ENCODE assay signal across 11 cellular contexts in genomic region chr1:1355376-1355775, GRCh38. TPM values are rescaled to one million over a fixed set of nuclear protein-coding genes. Genes with fewer than 3 reads are reported as not detected.
A peak's percentile ranks its signal among the peaks of the same experiment; 100 is the strongest.
DNase-seq lines count a peak whose midpoint lies in the region; ATAC-seq, FAIRE-seq and TF ChIP-seq lines count a peak whose summit lies in the region.
"Had no signal": no experiment of that assay in that cellular context is flagged by ENCODE, and none has a peak within 500 bp of the region (broad histone marks: within the 10 kb centered on the region; RNA-seq: fewer than 3 reads in every experiment).

No MANE protein-coding gene starts in this region.

- TF ChIP-seq EP300 in A549 (IDR thresholded peaks at IDR 0.05) (no peak), GM12878 (IDR thresholded peaks at IDR 0.05; ENCODE audit: borderline replicate concordance in 1 of 2, control insufficient read depth in 1 of 2, low read depth in 2 of 2, low read length in 2 of 2) (no peak)

- H3K27ac ChIP-seq in A549 = peak overlapping the region in 1 of 2 experiments; percentile 86; a peak in 3 of 6 replicates
- no peak overlapping the region for H3K27ac ChIP-seq in HCT116 (ENCODE audit: low read depth, low read length)
- no peak overlapping the region for H3K27ac ChIP-seq in GM12878 (ENCODE audit: control insufficient read depth, insufficient read depth)
- H3K27ac ChIP-seq: epithelial cell of prostate had no signal

- H3K27me3 ChIP-seq in HCT116 (ENCODE audit: insufficient read depth, low read length) (no peaks in the 10 kb centered on the region), GM12878 (replicated peaks in 1 of 2; ENCODE audit: control insufficient read depth in 2 of 2, insufficient read depth in 2 of 2, low read length in 1 of 2) (peaks cover 0 to 3% of the 10 kb centered on the region in 2 experiments; a peak in 2 of 4 replicates)

- peak overlapping the region; percentile 85 for H3K4me2 ChIP-seq in A549
- H3K4me2 ChIP-seq in HCT116 (ENCODE audit: low read length) = peak overlapping the region; percentile 40
- H3K4me2 ChIP-seq in GM12878 (ENCODE audit: control insufficient read depth, insufficient read depth) = no peak overlapping the region

- intact Hi-C loops in HCT116 (cut with micrococcal nuclease) = no loop called here
- intact Hi-C loops in GM12878 (cut with micrococcal nuclease; ENCODE audit: unreplicated experiment) = no loop called here

- RAD21 ChIA-PET in HCT116 (lab: Charles Lee; ENCODE audit: low non-redundant PET in 1 of 2, low total read pairs in 2 of 2, uncharacterized antibody in 2 of 2, unreplicated experiment in 2 of 2) = no interaction called here
- RAD21 ChIA-PET in GM12878 (lab: Charles Lee; ENCODE audit: unreplicated experiment) = no interaction called here

- no CpG with 5 or more reads among the region's 57 CpGs for WGBS in A549 (ENCODE audit: missing lambda C conversion rate)
- 27% methylated on average over 13 of the region's 57 CpGs for WGBS in GM12878 (ENCODE audit: insufficient coverage, insufficient replicate concordance, low lambda C conversion rate, missing lambda C conversion rate)

- peak; percentile 27 to 53; a peak in 4 of 6 replicates for ATAC-seq in A549
- ATAC-seq in HCT116 = peak; percentile 18; the same call in 1 of the 2 replicates
- no peak for ATAC-seq in GM12878
- ATAC-seq in HG02759 (IDR thresholded peaks at IDR 0.05; ENCODE audit: unreplicated experiment) = no peak

- peaks cover 38% of the 10 kb centered on the region for H3K4me1 ChIP-seq in A549
- peaks cover 21 to 61% of the 10 kb centered on the region in 2 experiments for H3K4me1 ChIP-seq in HCT116 (ENCODE audit: control insufficient read depth in 1 of 2, insufficient read depth in 2 of 2, low read length in 2 of 2)
- peaks cover 5% of the 10 kb centered on the region for H3K4me1 ChIP-seq in GM12878 (ENCODE audit: control insufficient read depth, insufficient read depth, low read length)

- no peaks in the 10 kb centered on the region for H3K9me3 ChIP-seq in A549
- H3K9me3 ChIP-seq in HCT116 (ENCODE audit: control insufficient read depth in 1 of 2, insufficient read depth in 1 of 2, low read depth in 1 of 2, low read length in 2 of 2) = no peaks in the 10 kb centered on the region
- no peaks in the 10 kb centered on the region for H3K9me3 ChIP-seq in GM12878 (replicated peaks; ENCODE audit: control insufficient read depth, insufficient read depth, low read length)

- SMC1A ChIA-PET in GM12878 (lab: Charles Lee; ENCODE audit: uncharacterized antibody, unreplicated experiment) = no interaction called here

- TF ChIP-seq CTCF in A549 (IDR thresholded peaks at IDR 0.05) = no peak
- no peak for TF ChIP-seq CTCF in HCT116 (IDR thresholded peaks at IDR 0.05 in 2 of 3, conservative IDR thresholded peaks at IDR 0.05 in 1 of 3; ENCODE audit: borderline replicate concordance in 1 of 3, insufficient read depth in 1 of 3, low read depth in 2 of 3, low read length in 2 of 3)
- TF ChIP-seq CTCF in GM12878 (IDR thresholded peaks at IDR 0.05 in 2 of 3, conservative IDR thresholded peaks at IDR 0.05 in 1 of 3; ENCODE audit: control insufficient read depth in 2 of 3, extremely low read depth in 1 of 3, insufficient read depth in 1 of 3, low read depth in 3 of 3, low read length in 3 of 3) = no peak

- DNase-seq in A549 (ENCODE audit: low read depth in 1 of 2, low spot score in 1 of 2) = peak in 1 of 2 experiments; percentile 54
- DNase-seq in HCT116 (ENCODE audit: low read depth, low spot score) = no peak
- no peak for DNase-seq in GM12878 (ENCODE audit: low read depth, low spot score)
- DNase-seq in lung microvascular endothelial cell (ENCODE audit: low read depth in 2 of 2) = peak; percentile 29 to 55
- no peak for DNase-seq in NCI-H82 treated with DMSO at 0.1 percent for 48 hours (lab: John Stamatoyannopoulos, UW; ENCODE audit: unreplicated experiment)
- no peak for DNase-seq in SIG-M5 (lab: John Stamatoyannopoulos, UW)
- no peak for DNase-seq in T1000 (lab: John Stamatoyannopoulos, UW)
- DNase-seq: NCI-H2081 treated with DMSO at 0.1 percent for 48 hours had no signal

- TF ChIP-seq POLR2A in A549 (IDR thresholded peaks at IDR 0.05; ENCODE audit: low read length) (0 out of 2 replicates have a peak, but pooled peaks have one; percentile 7), HCT116 (IDR thresholded peaks at IDR 0.05; ENCODE audit: borderline replicate concordance, extremely low read depth, insufficient read depth, insufficient read length) (no peak), GM12878 (IDR thresholded peaks at IDR 0.05; ENCODE audit: low read depth, low read length) (no peak)

- H3K79me2 ChIP-seq in HCT116 (ENCODE audit: insufficient read depth, low read length) = no peaks in the 10 kb centered on the region
- H3K79me2 ChIP-seq in GM12878 (ENCODE audit: control insufficient read depth, insufficient read depth, low read length) = no peaks in the 10 kb centered on the region

- CTCF ChIA-PET in A549 (lab: Yijun Ruan, JAX) (interaction anchor here (0.7 to 1.0 kb wide), 2 partner anchors 16 to 149 kb away, joined by 3 read pairs; no protein-coding TSS in a partner anchor), HCT116 (lab: Charles Lee) (no interaction called here), GM12878 (lab: Yijun Ruan, JAX) (no interaction called here)

- H3K4me3 ChIP-seq in A549 = peak overlapping the region; percentile 33; the same call in 2 of the 3 replicates
- no peak overlapping the region for H3K4me3 ChIP-seq in HCT116 (replicated peaks in 1 of 2; ENCODE audit: low read depth in 1 of 2, low read length in 2 of 2)
- H3K4me3 ChIP-seq in GM12878 = no peak overlapping the region

- no peak overlapping the region for H3K9ac ChIP-seq in HCT116 (ENCODE audit: low read length)
- no peak overlapping the region for H3K9ac ChIP-seq in GM12878 (ENCODE audit: control insufficient read depth, insufficient read depth, low read length)

- FAIRE-seq in A549 (lab: Jason Lieb, UNC) = no peak
- no peak for FAIRE-seq in GM12878 (lab: Jason Lieb, UNC)
- FAIRE-seq: G401.6 had no signal

- no peaks in the 10 kb centered on the region for H4K20me1 ChIP-seq in HCT116 (ENCODE audit: insufficient read depth)
- no peaks in the 10 kb centered on the region for H4K20me1 ChIP-seq in GM12878 (ENCODE audit: control insufficient read depth, insufficient read depth)

- POLR2A ChIA-PET in A549 (lab: Yijun Ruan, JAX) (interaction anchor here (0.8 to 1.0 kb wide), 2 partner anchors 15 to 20 kb away, joined by 3 to 4 read pairs; partner anchors contain the start of gene AURKAIP1), HCT116 (lab: Charles Lee) (no interaction called here), GM12878 (lab: Charles Lee) (no interaction called here)

- no peaks in the 10 kb centered on the region for H3K9me2 ChIP-seq in HCT116 (ENCODE audit: insufficient read depth)

- TF ChIP-seq RAD21 in A549 (conservative IDR thresholded peaks at IDR 0.05 in 1 of 2, IDR thresholded peaks at IDR 0.05 in 1 of 2) (no peak), HCT116 (IDR thresholded peaks at IDR 0.05; ENCODE audit: low read depth) (no peak), GM12878 (IDR thresholded peaks at IDR 0.05; ENCODE audit: insufficient read depth, low read depth, low read length) (no peak)

- H3K36me3 ChIP-seq in HCT116 (ENCODE audit: control insufficient read depth in 1 of 2, insufficient read depth in 2 of 2, low read length in 2 of 2) = no peaks in the 10 kb centered on the region
- no peaks in the 10 kb centered on the region for H3K36me3 ChIP-seq in GM12878 (ENCODE audit: control insufficient read depth in 2 of 2, insufficient read depth in 2 of 2, low read length in 1 of 2)

- in situ Hi-C loops in GM12878 (cut with MboI) = no loop called here

- no TSS peak for BruUV-seq in HCT116 (replicated peaks; lab: Mats Ljungman, UMichigan)
- BruUV-seq in GM12878 (replicated peaks; lab: Mats Ljungman, UMichigan) = no TSS peak

- H2AFZ ChIP-seq in HCT116 (ENCODE audit: low read depth, low read length, poor library complexity, severe bottlenecking) = no peak overlapping the region
- H2AFZ ChIP-seq in GM12878 (ENCODE audit: control insufficient read depth, low read depth, low read length) = no peak overlapping the region

RNA-seq across cellular contexts. Expression of gene MXRA8, which starts 3.0 kb away (rescaled TPM):
- polyA plus RNA-seq in A549 (2011; rRNA removed) = 0.07 and 0.12 TPM in 2 replicates
- 0.15 and 0.21 TPM in 2 replicates for polyA plus RNA-seq in A549 (2012; cell fraction: cytosol; rRNA removed)
- 0.50 and 0.70 TPM in 2 replicates for polyA plus RNA-seq in A549 (2012; cell fraction: nucleus; rRNA removed)
- 0.09 to 0.22 TPM (median 0.13 TPM) in 3 replicates for polyA plus RNA-seq in A549 (2017; fragmentation: RNase III; extraction: RNeasy Plus Mini Kit Qiagen cat#74134 plus additional on column Dnase treatment)
- polyA minus RNA-seq in A549 (2011; rRNA and poly(A)+ RNA removed) = 0.19 TPM in 1 of 2 replicates, not detected in the other
- total RNA-seq in HCT116 (2021; ENCODE audit: unreplicated experiment) = 0.74 TPM
- polyA plus RNA-seq in HCT116 (2012) = 3.6 and 3.7 TPM in 2 replicates
- total RNA-seq in GM12878 (2013; cell fraction: nucleolus; rRNA removed) = 0.88 and 1.5 TPM in 2 replicates
- total RNA-seq in GM12878 (2014; rRNA removed) = not detected in 2 replicates
- not detected in 2 replicates for total RNA-seq in GM12878 (2014; rRNA removed; fragmentation: Illumina TruSeq; extraction: Trizol)
- 0.29 and 0.54 TPM in 2 replicates for total RNA-seq in GM12878 (2021)
- polyA plus RNA-seq in GM12878 (2011; ENCODE audit: low read depth) = 0.68 TPM
- polyA plus RNA-seq in GM12878 (2011; rRNA removed) = 0.11 and 0.20 TPM in 2 replicates
- 0.32 and 0.49 TPM in 2 replicates for polyA plus RNA-seq in GM12878 (2011; cell fraction: cytosol; rRNA removed)
- 1.3 and 2.1 TPM in 2 replicates for polyA plus RNA-seq in GM12878 (2011; cell fraction: nucleus; rRNA removed)
- polyA plus RNA-seq in GM12878 (2012) = 2.5 and 3.7 TPM in 2 replicates
- polyA plus RNA-seq in GM12878 (2014; fragmentation: Illumina TruSeq; extraction: Trizol) = not detected in 2 replicates
- not detected for polyA plus RNA-seq in GM12878 (2014; fragmentation: Nextera tagmentation; extraction: Ambion mirVana)
- 0.19 and 0.27 TPM in 2 replicates for polyA plus RNA-seq in GM12878 (2014; rRNA removed)
- polyA plus RNA-seq in GM12878 (2016; fragmentation: Nextera tagmentation; extraction: Ambion mirVana) = under 1 TPM in 1 of 2 experiments, not detected in 1; 0.15 TPM
- polyA minus RNA-seq in GM12878 (2011; rRNA and poly(A)+ RNA removed) = not detected in 2 replicates
- not detected in 2 replicates for polyA minus RNA-seq in GM12878 (2011; cell fraction: cytosol; rRNA and poly(A)+ RNA removed)
- polyA minus RNA-seq in GM12878 (2011; cell fraction: nucleus; rRNA and poly(A)+ RNA removed) = 0.38 TPM in 1 of 2 replicates, not detected in the other
- 0.20 and 0.44 TPM in 2 replicates for total RNA-seq in lung microvascular endothelial cell

RNA-seq across cellular contexts. Expression of gene DVL1, which starts 6.2 kb away (rescaled TPM):
- polyA plus RNA-seq in A549 (2011; rRNA removed) (11.3 and 12.1 TPM in 2 replicates), A549 (2017; fragmentation: RNase III; extraction: RNeasy Plus Mini Kit Qiagen cat#74134 plus additional on column Dnase treatment) (42.7 to 48.3 TPM (median 43.9 TPM) in 3 replicates), GM12878 (2011; rRNA removed) (3.6 and 7.3 TPM in 2 replicates), GM12878 (2014; fragmentation: Illumina TruSeq; extraction: Trizol) (0.48 and 1.6 TPM in 2 replicates), GM12878 (2014; fragmentation: Nextera tagmentation; extraction: Ambion mirVana) (under 1 TPM; 0.10 to 0.53 TPM), GM12878 (2014; rRNA removed) (29.6 and 35.6 TPM in 2 replicates), GM12878 (2016; fragmentation: Nextera tagmentation; extraction: Ambion mirVana) (1 to 10 TPM; 1.3 to 1.9 TPM)
- 32.0 and 46.1 TPM in 2 replicates for polyA plus RNA-seq in A549 (2012; cell fraction: cytosol; rRNA removed)
- 127 and 192 TPM in 2 replicates for polyA plus RNA-seq in A549 (2012; cell fraction: nucleus; rRNA removed)
- 7.5 and 13.2 TPM in 2 replicates for polyA minus RNA-seq in A549 (2011; rRNA and poly(A)+ RNA removed)
- total RNA-seq in HCT116 (2021; ENCODE audit: unreplicated experiment) (160 TPM), GM12878 (2014; rRNA removed) (23.5 and 31.1 TPM in 2 replicates), GM12878 (2014; rRNA removed; fragmentation: Illumina TruSeq; extraction: Trizol) (6.1 and 7.5 TPM in 2 replicates), GM12878 (2021) (29.8 and 30.8 TPM in 2 replicates), lung microvascular endothelial cell (19.4 and 39.7 TPM in 2 replicates)
- 193 and 219 TPM in 2 replicates for polyA plus RNA-seq in HCT116 (2012)
- total RNA-seq in GM12878 (2013; cell fraction: nucleolus; rRNA removed) = 58.9 and 70.1 TPM in 2 replicates
- 3.9 TPM for polyA plus RNA-seq in GM12878 (2011; ENCODE audit: low read depth)
- 9.5 and 17.3 TPM in 2 replicates for polyA plus RNA-seq in GM12878 (2011; cell fraction: cytosol; rRNA removed)
- 104 and 127 TPM in 2 replicates for polyA plus RNA-seq in GM12878 (2011; cell fraction: nucleus; rRNA removed)
- 16.5 and 17.7 TPM in 2 replicates for polyA plus RNA-seq in GM12878 (2012)
- 7.3 and 12.8 TPM in 2 replicates for polyA minus RNA-seq in GM12878 (2011; rRNA and poly(A)+ RNA removed)
- polyA minus RNA-seq in GM12878 (2011; cell fraction: cytosol; rRNA and poly(A)+ RNA removed) = 10.6 and 10.9 TPM in 2 replicates
- polyA minus RNA-seq in GM12878 (2011; cell fraction: nucleus; rRNA and poly(A)+ RNA removed) = 20.3 and 28.3 TPM in 2 replicates

RNA-seq across cellular contexts. Expression of gene AURKAIP1, which starts 19.6 kb away (rescaled TPM):
- polyA plus RNA-seq in A549 (2011; rRNA removed) (49.8 and 62.0 TPM in 2 replicates), A549 (2017; fragmentation: RNase III; extraction: RNeasy Plus Mini Kit Qiagen cat#74134 plus additional on column Dnase treatment) (97.2 to 102 TPM (median 97.9 TPM) in 3 replicates), GM12878 (2011; rRNA removed) (38.3 and 66.8 TPM in 2 replicates), GM12878 (2014; fragmentation: Illumina TruSeq; extraction: Trizol) (3.9 and 26.5 TPM in 2 replicates), GM12878 (2014; fragmentation: Nextera tagmentation; extraction: Ambion mirVana) (10 to 100 TPM in 1 of 2 experiments, 1 to 10 TPM in 1; 6.5 to 26.6 TPM), GM12878 (2014; rRNA removed) (173 and 210 TPM in 2 replicates), GM12878 (2016; fragmentation: Nextera tagmentation; extraction: Ambion mirVana) (100 to 1,000 TPM; 341 to 366 TPM)
- 155 and 157 TPM in 2 replicates for polyA plus RNA-seq in A549 (2012; cell fraction: cytosol; rRNA removed)
- 96.0 and 111 TPM in 2 replicates for polyA plus RNA-seq in A549 (2012; cell fraction: nucleus; rRNA removed)
- polyA minus RNA-seq in A549 (2011; rRNA and poly(A)+ RNA removed) = 13.1 and 17.2 TPM in 2 replicates
- total RNA-seq in HCT116 (2021; ENCODE audit: unreplicated experiment) (200 TPM), GM12878 (2014; rRNA removed) (146 and 177 TPM in 2 replicates), GM12878 (2014; rRNA removed; fragmentation: Illumina TruSeq; extraction: Trizol) (30.2 and 37.4 TPM in 2 replicates), GM12878 (2021) (198 and 210 TPM in 2 replicates), lung microvascular endothelial cell (83.2 and 87.7 TPM in 2 replicates)
- 114 and 142 TPM in 2 replicates for polyA plus RNA-seq in HCT116 (2012)
- total RNA-seq in GM12878 (2013; cell fraction: nucleolus; rRNA removed) = 22.6 and 24.0 TPM in 2 replicates
- 20.8 TPM for polyA plus RNA-seq in GM12878 (2011; ENCODE audit: low read depth)
- polyA plus RNA-seq in GM12878 (2011; cell fraction: cytosol; rRNA removed) = 70.8 and 124 TPM in 2 replicates
- polyA plus RNA-seq in GM12878 (2011; cell fraction: nucleus; rRNA removed) = 62.5 and 90.9 TPM in 2 replicates
- polyA plus RNA-seq in GM12878 (2012) = 75.5 and 78.2 TPM in 2 replicates
- 8.2 and 28.6 TPM in 2 replicates for polyA minus RNA-seq in GM12878 (2011; rRNA and poly(A)+ RNA removed)
- polyA minus RNA-seq in GM12878 (2011; cell fraction: cytosol; rRNA and poly(A)+ RNA removed) = 20.0 and 26.7 TPM in 2 replicates
- 17.2 and 20.6 TPM in 2 replicates for polyA minus RNA-seq in GM12878 (2011; cell fraction: nucleus; rRNA and poly(A)+ RNA removed)

RNA-seq across cellular contexts. Expression of gene TAS1R3, which starts 24.3 kb away (rescaled TPM):
- 0.05 and 0.07 TPM in 2 replicates for polyA plus RNA-seq in A549 (2011; rRNA removed)
- polyA plus RNA-seq in A549 (2012; cell fraction: cytosol; rRNA removed) = 0.07 and 0.18 TPM in 2 replicates
- polyA plus RNA-seq in A549 (2012; cell fraction: nucleus; rRNA removed) = 1.5 and 1.8 TPM in 2 replicates
- polyA plus RNA-seq in A549 (2017; fragmentation: RNase III; extraction: RNeasy Plus Mini Kit Qiagen cat#74134 plus additional on column Dnase treatment) = 0.14 to 0.24 TPM (median 0.15 TPM) in 3 replicates
- polyA minus RNA-seq in A549 (2011; rRNA and poly(A)+ RNA removed) = 0.05 TPM in 1 of 2 replicates, not detected in the other
- 0.07 TPM for total RNA-seq in HCT116 (2021; ENCODE audit: unreplicated experiment)
- 0.33 and 0.37 TPM in 2 replicates for polyA plus RNA-seq in HCT116 (2012)
- 0.73 and 1.2 TPM in 2 replicates for total RNA-seq in GM12878 (2013; cell fraction: nucleolus; rRNA removed)
- 0.05 and 0.06 TPM in 2 replicates for total RNA-seq in GM12878 (2014; rRNA removed)
- total RNA-seq in GM12878 (2014; rRNA removed; fragmentation: Illumina TruSeq; extraction: Trizol) = 0.04 and 0.05 TPM in 2 replicates
- total RNA-seq in GM12878 (2021) = 0.29 and 0.51 TPM in 2 replicates
- polyA plus RNA-seq in GM12878 (2011; ENCODE audit: low read depth) = 0.20 TPM
- 0.03 and 0.08 TPM in 2 replicates for polyA plus RNA-seq in GM12878 (2011; rRNA removed)
- polyA plus RNA-seq in GM12878 (2011; cell fraction: cytosol; rRNA removed) = 0.10 and 0.15 TPM in 2 replicates
- polyA plus RNA-seq in GM12878 (2011; cell fraction: nucleus; rRNA removed) = 2.7 and 2.9 TPM in 2 replicates
- 0.46 and 0.62 TPM in 2 replicates for polyA plus RNA-seq in GM12878 (2012)
- polyA plus RNA-seq in GM12878 (2014; fragmentation: Illumina TruSeq; extraction: Trizol) = not detected in 2 replicates
- not detected for polyA plus RNA-seq in GM12878 (2014; fragmentation: Nextera tagmentation; extraction: Ambion mirVana)
- 0.19 and 0.41 TPM in 2 replicates for polyA plus RNA-seq in GM12878 (2014; rRNA removed)
- polyA plus RNA-seq in GM12878 (2016; fragmentation: Nextera tagmentation; extraction: Ambion mirVana) = under 1 TPM; 0.08 to 0.38 TPM
- 0.21 TPM in 1 of 2 replicates, not detected in the other for polyA minus RNA-seq in GM12878 (2011; rRNA and poly(A)+ RNA removed)
- 0.27 TPM in 1 of 2 replicates, not detected in the other for polyA minus RNA-seq in GM12878 (2011; cell fraction: cytosol; rRNA and poly(A)+ RNA removed)
- polyA minus RNA-seq in GM12878 (2011; cell fraction: nucleus; rRNA and poly(A)+ RNA removed) = 0.60 and 0.77 TPM in 2 replicates
- total RNA-seq in lung microvascular endothelial cell = under 0.01 and 0.20 TPM in 2 replicates

RNA-seq across cellular contexts. Expression of gene CPTP, which starts 30.8 kb away (rescaled TPM):
- 3.9 and 4.3 TPM in 2 replicates for polyA plus RNA-seq in A549 (2011; rRNA removed)
- polyA plus RNA-seq in A549 (2012; cell fraction: cytosol; rRNA removed) = 9.1 and 14.9 TPM in 2 replicates
- polyA plus RNA-seq in A549 (2012; cell fraction: nucleus; rRNA removed) = 10.2 and 16.9 TPM in 2 replicates
- polyA plus RNA-seq in A549 (2017; fragmentation: RNase III; extraction: RNeasy Plus Mini Kit Qiagen cat#74134 plus additional on column Dnase treatment) = 10.2 to 11.9 TPM (median 10.7 TPM) in 3 replicates
- 3.6 and 3.8 TPM in 2 replicates for polyA minus RNA-seq in A549 (2011; rRNA and poly(A)+ RNA removed)
- 16.3 TPM for total RNA-seq in HCT116 (2021; ENCODE audit: unreplicated experiment)
- polyA plus RNA-seq in HCT116 (2012) = 11.2 and 13.9 TPM in 2 replicates
- total RNA-seq in GM12878 (2013; cell fraction: nucleolus; rRNA removed) = 16.5 and 18.3 TPM in 2 replicates
- 16.7 and 21.2 TPM in 2 replicates for total RNA-seq in GM12878 (2014; rRNA removed)
- total RNA-seq in GM12878 (2014; rRNA removed; fragmentation: Illumina TruSeq; extraction: Trizol) = 2.8 and 4.3 TPM in 2 replicates
- total RNA-seq in GM12878 (2021) = 19.6 and 20.2 TPM in 2 replicates
- 2.5 TPM for polyA plus RNA-seq in GM12878 (2011; ENCODE audit: low read depth)
- 1.7 and 2.9 TPM in 2 replicates for polyA plus RNA-seq in GM12878 (2011; rRNA removed)
- polyA plus RNA-seq in GM12878 (2011; cell fraction: cytosol; rRNA removed) = 6.0 and 10.7 TPM in 2 replicates
- 9.1 and 12.3 TPM in 2 replicates for polyA plus RNA-seq in GM12878 (2011; cell fraction: nucleus; rRNA removed)
- 10.1 and 10.4 TPM in 2 replicates for polyA plus RNA-seq in GM12878 (2012)
- polyA plus RNA-seq in GM12878 (2014; fragmentation: Illumina TruSeq; extraction: Trizol) = 1.8 TPM in 1 of 2 replicates, not detected in the other
- under 1 TPM; 0.06 to 0.18 TPM for polyA plus RNA-seq in GM12878 (2014; fragmentation: Nextera tagmentation; extraction: Ambion mirVana)
- polyA plus RNA-seq in GM12878 (2014; rRNA removed) = 15.7 and 19.2 TPM in 2 replicates
- 10 to 100 TPM; 17.7 to 24.3 TPM for polyA plus RNA-seq in GM12878 (2016; fragmentation: Nextera tagmentation; extraction: Ambion mirVana)
- polyA minus RNA-seq in GM12878 (2011; rRNA and poly(A)+ RNA removed) = 1.8 and 7.2 TPM in 2 replicates
- 5.3 and 9.6 TPM in 2 replicates for polyA minus RNA-seq in GM12878 (2011; cell fraction: cytosol; rRNA and poly(A)+ RNA removed)
- 11.4 and 14.2 TPM in 2 replicates for polyA minus RNA-seq in GM12878 (2011; cell fraction: nucleus; rRNA and poly(A)+ RNA removed)
- total RNA-seq in lung microvascular endothelial cell = 10.7 and 16.3 TPM in 2 replicates

Comparison
In these comparisons a context has a peak if more than half of its experiments do, and no peak if none do; other contexts are left out.
1. ATAC-seq: peak in A549 (2 of 2) and HCT116 (single experiment); none in GM12878 (single experiment) and HG02759 (single experiment).
2. DNase-seq: peak in lung microvascular endothelial cell (2 of 2); none in HCT116 (single experiment), GM12878 (single experiment), NCI-H82 treated with DMSO at 0.1 percent for 48 hours (single experiment), SIG-M5 (single experiment) and T1000 (single experiment).
3. Of the 24 proteins assayed by ChIP-seq in both GM12878 and A549: peak only in GM12878: none; only in A549: MAX, PBX3 and POLR2A; in both: none; in neither: 21.